In genomic region chr5:56501949-56502557, GRCh38 we compare ENCODE assay signal across 17 cellular contexts.
DNase-seq lines count a peak whose midpoint lies in the region; ATAC-seq and FAIRE-seq lines count a peak whose summit lies in the region.
"Had no signal": no experiment of that assay in that cellular context is flagged by ENCODE, and none has a peak within 500 bp of the region (broad histone marks: within the 10 kb centered on the region; RNA-seq: fewer than 3 reads in every experiment).

No MANE protein-coding gene starts in this region.

- H3K27ac Mint-ChIP-seq in activated naive CD4-positive, alpha-beta T cell treated with anti-CD3 and anti-CD28 coated beads, Interleukin-2, amount 50 U/mL, for 72 hours: peak overlapping the region in 1 of 2 donors; percentile 79
- H3K27ac Mint-ChIP-seq: brain; effector memory CD8-positive, alpha-beta T cell had no signal

- 31 to 50% (median 35%) methylated on average over 4 of the region's 4 CpGs for WGBS in small intestine, 3 donors

- no peaks in the 10 kb centered on the region for H3K36me3 ChIP-seq in small intestine (ENCODE audit: control insufficient read depth in 2 of 2, insufficient read depth in 2 of 2, low read length in 2 of 2)
- no peaks in the 10 kb centered on the region for H3K36me3 ChIP-seq in effector memory CD4-positive, alpha-beta T cell (ENCODE audit: control insufficient read depth, insufficient read depth, low read length)
- H3K36me3 ChIP-seq: gastrocnemius medialis had no signal

- ATAC-seq in activated naive CD4-positive, alpha-beta T cell treated with anti-CD3 and anti-CD28 coated beads, Interleukin-2, amount 50 U/mL, for 72 hours: peak; percentile 41 to 50
- ATAC-seq in GM21786 (IDR thresholded peaks at IDR 0.05; ENCODE audit: unreplicated experiment) (no peak), GM21529 (IDR thresholded peaks at IDR 0.05; ENCODE audit: unreplicated experiment) (no peak)
- ATAC-seq: effector memory CD8-positive, alpha-beta T cell; gastrocnemius medialis had no signal

- no peaks in the 10 kb centered on the region for H3K27me3 ChIP-seq in small intestine (ENCODE audit: control insufficient read depth in 2 of 2, insufficient read depth in 2 of 2, low read length in 2 of 2)
- no peaks in the 10 kb centered on the region for H3K27me3 ChIP-seq in effector memory CD4-positive, alpha-beta T cell (replicated peaks; ENCODE audit: control insufficient read depth, insufficient read depth, low read length, poor library complexity, severe bottlenecking)
- H3K27me3 ChIP-seq: gastrocnemius medialis had no signal

- no peak overlapping the region for H3K4me3 ChIP-seq in small intestine (ENCODE audit: low read depth in 1 of 2, low read length in 2 of 2)
- no peak overlapping the region for H3K4me3 ChIP-seq in effector memory CD4-positive, alpha-beta T cell (ENCODE audit: insufficient read depth, low read depth, low read length, poor library complexity, severe bottlenecking)
- H3K4me3 ChIP-seq: gastrocnemius medialis had no signal

- no peak for FAIRE-seq in small intestine (lab: Jason Lieb, UNC)
- FAIRE-seq: islet of Langerhans, TTC549 had no signal

- peaks cover 2 to 8% of the 10 kb centered on the region in 2 donors for H3K4me1 ChIP-seq in small intestine (ENCODE audit: control insufficient read depth in 2 of 2, insufficient read depth in 1 of 2, low read depth in 1 of 2, low read length in 1 of 2)
- H3K4me1 ChIP-seq in effector memory CD4-positive, alpha-beta T cell (ENCODE audit: control insufficient read depth, insufficient read depth, low read length, poor library complexity, severe bottlenecking): no peaks in the 10 kb centered on the region
- H3K4me1 ChIP-seq: gastrocnemius medialis had no signal

- DNase-seq in activated naive CD4-positive, alpha-beta T cell treated with anti-CD3 and anti-CD28 coated beads, Interleukin-2, amount 50 U/mL, for 72 hours (ENCODE audit: low spot score in 2 of 2): no peak
- no peak for DNase-seq in activated naive CD4-positive, alpha-beta T cell treated with Interleukin-2 at 50 U/mL for 16 hours
- DNase-seq in NCI-H226 (peak; percentile 64), astrocyte of the hippocampus (ENCODE audit: low read depth, low spot score) (peak; percentile 38), small intestine (peak; percentile 49)
- no peak for DNase-seq in effector memory CD4-positive, alpha-beta T cell
- DNase-seq: effector memory CD8-positive, alpha-beta T cell; gastrocnemius medialis; HCEC 1CT; NCI-H446 treated with DMSO at 0.1 percent for 48 hours; stimulated activated CD4-positive, alpha-beta T cell treated with anti-CD3 and anti-CD28 coated beads, Interleukin-4, amount 100 ng/mL, for 1 hour; stimulated activated naive CD4-positive, alpha-beta T cell treated with Interleukin-2 at 50 U/mL for 16 hours had no signal

- H3K9me3 ChIP-seq in small intestine (ENCODE audit: control insufficient read depth, low read depth): no peaks in the 10 kb centered on the region
- no peaks in the 10 kb centered on the region for H3K9me3 ChIP-seq in effector memory CD4-positive, alpha-beta T cell (ENCODE audit: control insufficient read depth, low read length)
- H3K9me3 ChIP-seq: gastrocnemius medialis had no signal

- no peaks in the 10 kb centered on the region for H3K36me3 Mint-ChIP-seq in activated naive CD4-positive, alpha-beta T cell treated with anti-CD3 and anti-CD28 coated beads, Interleukin-2, amount 50 U/mL, for 72 hours
- H3K36me3 Mint-ChIP-seq: brain had no signal

- H3K9me3 Mint-ChIP-seq in activated naive CD4-positive, alpha-beta T cell treated with anti-CD3 and anti-CD28 coated beads, Interleukin-2, amount 50 U/mL, for 72 hours: peaks cover 4 to 16% of the 10 kb centered on the region in 2 donors
- H3K9me3 Mint-ChIP-seq: effector memory CD8-positive, alpha-beta T cell had no signal

- H3K27ac ChIP-seq in small intestine (ENCODE audit: low read depth in 1 of 2, low read length in 1 of 2): peak overlapping the region; percentile 22 to 38
- H3K27ac ChIP-seq in effector memory CD4-positive, alpha-beta T cell (ENCODE audit: insufficient read depth, low read length, poor library complexity, severe bottlenecking): no peak overlapping the region
- H3K27ac ChIP-seq: gastrocnemius medialis had no signal

Comparison
In these comparisons a context has a peak if more than half of its experiments do, and no peak if none do; other contexts are left out.
1. ATAC-seq: peak in activated naive CD4-positive, alpha-beta T cell treated with anti-CD3 and anti-CD28 coated beads, Interleukin-2, amount 50 U/mL, for 72 hours (2 of 2); none in GM21786 (single experiment) and GM21529 (single experiment).
2. DNase-seq: peak in NCI-H226 (single experiment), astrocyte of the hippocampus (single experiment) and small intestine (single experiment); none in activated naive CD4-positive, alpha-beta T cell treated with anti-CD3 and anti-CD28 coated beads, Interleukin-2, amount 50 U/mL, for 72 hours (0 of 2), activated naive CD4-positive, alpha-beta T cell treated with Interleukin-2 at 50 U/mL for 16 hours (single experiment) and effector memory CD4-positive, alpha-beta T cell (0 of 3).